ENCODE assay signal across 10 cellular contexts in the genomic region with DNA sequence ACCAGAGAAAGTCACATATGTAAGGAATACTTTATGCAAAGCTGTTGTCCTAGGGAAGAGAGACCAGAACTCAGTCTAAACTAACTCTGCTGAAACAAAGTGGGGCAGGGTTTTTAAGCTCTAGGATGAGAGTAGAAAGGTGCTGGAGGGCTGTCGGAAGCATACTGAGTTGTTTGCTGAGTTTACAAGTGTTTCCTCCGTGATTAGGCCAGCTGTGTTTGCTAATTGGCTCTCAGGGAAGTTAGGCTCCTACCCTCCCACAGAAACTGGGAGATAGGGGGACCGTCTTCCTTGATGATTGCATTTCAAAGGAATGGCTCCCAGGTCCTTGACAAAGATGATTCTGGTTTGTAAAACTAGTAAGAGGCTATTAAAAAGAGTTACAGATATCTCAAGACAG. TPM values are rescaled to one million over a fixed set of nuclear protein-coding genes. Genes with fewer than 3 reads are reported as not detected.
DNase-seq lines count a peak whose midpoint lies in the region; ATAC-seq and TF ChIP-seq lines count a peak whose summit lies in the region.
"Had no signal": no experiment of that assay in that cellular context is flagged by ENCODE, and none has a peak within 500 bp of the region (broad histone marks: within the 10 kb centered on the region; RNA-seq: fewer than 3 reads in every experiment).

No MANE protein-coding gene starts in this region.

- peaks cover 14% of the 10 kb centered on the region for H3K4me1 Mint-ChIP-seq in neural crest cell

- H3K4me3 Mint-ChIP-seq in neural crest cell, result peak overlapping the region; percentile 76

- H3K9me3 Mint-ChIP-seq in neural crest cell, result no peaks in the 10 kb centered on the region

- H3K36me3 Mint-ChIP-seq in neural crest cell (ENCODE audit: low read depth), result no peaks in the 10 kb centered on the region

- peaks cover 88% of the 10 kb centered on the region for H3K27me3 Mint-ChIP-seq in neural crest cell (ENCODE audit: low read depth)

- DNase-seq in DMS 273 (lab: John Stamatoyannopoulos, UW; ENCODE audit: unreplicated experiment) (peak; percentile 40), DMS 273 treated with DMSO at 0.1 percent for 48 hours (lab: John Stamatoyannopoulos, UW) (no peak), LNCaP clone FGC (ENCODE audit: low read depth) (no peak), cardiac fibroblast (ENCODE audit: low read depth in 2 of 2) (peak in 1 of 2 donors; percentile 43), neural crest cell (ENCODE audit: low read depth, low spot score) (no peak), NCI-H2227 treated with DMSO at 0.1 percent for 48 hours (lab: John Stamatoyannopoulos, UW) (no peak)
- DNase-seq: 8988T had no signal

- TF ChIP-seq CTCF in LNCaP clone FGC (IDR thresholded peaks at IDR 0.05; ENCODE audit: control insufficient read depth, extremely low read depth, insufficient read depth) (no peak), cardiac fibroblast (IDR thresholded peaks at IDR 0.05; ENCODE audit: low read depth, low read length) (no peak), neural crest cell (conservative IDR thresholded peaks at IDR 0.05) (no peak)

- ATAC-seq in HG03045 (IDR thresholded peaks at IDR 0.05; ENCODE audit: unreplicated experiment) (no peak), HG03460 (IDR thresholded peaks at IDR 0.05; ENCODE audit: unreplicated experiment) (no peak)

- H3K4me3 ChIP-seq in LNCaP clone FGC (ENCODE audit: low read depth, low read length) (peak overlapping the region; percentile 71; the same call in 1 of the 2 replicates), cardiac fibroblast (replicated peaks in 1 of 2; ENCODE audit: low read depth in 2 of 2, low read length in 2 of 2) (peak overlapping the region; percentile 3 to 82)

- H3K27ac Mint-ChIP-seq in neural crest cell (ENCODE audit: unreplicated experiment), result no peak overlapping the region

RNA-seq across cellular contexts. Expression of a gene that starts 24.4 kb away (rescaled TPM):
- total RNA-seq in neural crest cell, result 1.2 and 2.2 TPM in 2 replicates
- total RNA-seq: NCI-H460 had no signal
